Comparison of ENCODE assay signal across 8 cellular contexts in genomic region chr14:22994762-22995275, GRCh38. TPM values are rescaled to one million over a fixed set of nuclear protein-coding genes. Genes with fewer than 3 reads are reported as not detected.
DNase-seq lines count a peak whose midpoint lies in the region; ATAC-seq and TF ChIP-seq lines count a peak whose summit lies in the region.

No MANE protein-coding gene starts in this region.

- H3K27me3 Mint-ChIP-seq in type B pancreatic cell = no peaks in the 10 kb centered on the region

- no peaks in the 10 kb centered on the region for H3K36me3 Mint-ChIP-seq in type B pancreatic cell

- no peaks in the 10 kb centered on the region for H3K9me3 ChIP-seq in body of pancreas

- H3K4me3 ChIP-seq in body of pancreas = no peak overlapping the region

- peak; percentile 25 for DNase-seq in stimulated activated CD4-positive, alpha-beta T cell treated with anti-CD3 and anti-CD28 coated beads, Interleukin-12 subunit alpha, Interleukin-12 subunit beta, amount 100 ng/mL, for 4 hours
- DNase-seq in stimulated activated CD4-positive, alpha-beta T cell treated with anti-CD3 and anti-CD28 coated beads, Interleukin-2, amount 100 ng/mL, for 48 hours = no peak
- DNase-seq in NOMO-1 treated with DMSO at 0.1 percent for 48 hours (lab: John Stamatoyannopoulos, UW; ENCODE audit: unreplicated experiment) (peak; percentile 22), body of pancreas (peak in 2 of 4 donors; percentile 32 to 40), left lobe of liver (ENCODE audit: low spot score) (no peak), type B pancreatic cell (ENCODE audit: extremely low spot score, unreplicated experiment) (no peak), ureter (ENCODE audit: low spot score) (no peak)

- TF ChIP-seq CTCF in body of pancreas (IDR thresholded peaks at IDR 0.05) = peak in 6 of 7 experiments; percentile 33 to 52 (median 41)
- peak; percentile 73 for TF ChIP-seq CTCF in type B pancreatic cell (conservative IDR thresholded peaks at IDR 0.05)

- no peak overlapping the region for H3K27ac ChIP-seq in body of pancreas

- no peaks in the 10 kb centered on the region for H3K9me3 Mint-ChIP-seq in type B pancreatic cell

- H3K27me3 ChIP-seq in body of pancreas = no peaks in the 10 kb centered on the region

- H3K4me1 Mint-ChIP-seq in type B pancreatic cell (ENCODE audit: unreplicated experiment) = peaks cover 15% of the 10 kb centered on the region

- H3K4me3 Mint-ChIP-seq in type B pancreatic cell = peak overlapping the region; percentile 40

- ATAC-seq in body of pancreas (peak; percentile 43), left lobe of liver (peak; percentile 74), HG03565 (IDR thresholded peaks at IDR 0.05; ENCODE audit: unreplicated experiment) (no peak)

- peaks cover 5% of the 10 kb centered on the region for H3K4me1 ChIP-seq in body of pancreas

- WGBS in body of pancreas, 2 donors = 15 to 24% methylated on average over 4 of the region's 4 CpGs

- TF ChIP-seq POLR2A in body of pancreas (IDR thresholded peaks at IDR 0.05) = no peak

- intact Hi-C loops in body of pancreas (cut with DNase I) = no loop called here

- peak overlapping the region; percentile 40 for H3K27ac Mint-ChIP-seq in type B pancreatic cell

- no peaks in the 10 kb centered on the region for H3K36me3 ChIP-seq in body of pancreas (replicated peaks in 1 of 2; ENCODE audit: insufficient read depth in 1 of 2, low read depth in 2 of 2)

RNA-seq across cellular contexts. Expression of gene AJUBA, which starts 12.5 kb away (rescaled TPM):
- total RNA-seq in body of pancreas (10 to 100 TPM; 15.8 to 19.5 TPM), left lobe of liver (8.6 TPM), type B pancreatic cell (ENCODE audit: low replicate concordance) (42.8 and 56.1 TPM in 2 replicates), ureter (39.9 TPM)

RNA-seq across cellular contexts. Expression of gene C14orf93, which starts 15.1 kb away (rescaled TPM):
- 10 to 100 TPM in 1 of 2 donors, 1 to 10 TPM in 1; 4.0 to 11.2 TPM for total RNA-seq in body of pancreas
- total RNA-seq in left lobe of liver = 4.3 TPM
- total RNA-seq in type B pancreatic cell (ENCODE audit: low replicate concordance) = 10.2 and 12.6 TPM in 2 replicates
- total RNA-seq in ureter = 10.8 TPM

RNA-seq across cellular contexts. Expression of gene HAUS4, which starts 37.9 kb away (rescaled TPM):
- total RNA-seq in body of pancreas = 10 to 100 TPM; 16.8 to 47.0 TPM
- 9.7 TPM for total RNA-seq in left lobe of liver
- total RNA-seq in type B pancreatic cell (ENCODE audit: low replicate concordance) = 17.3 and 40.7 TPM in 2 replicates
- 29.2 TPM for total RNA-seq in ureter

RNA-seq across cellular contexts. Expression of gene PSMB5, which starts 39.9 kb away (rescaled TPM):
- total RNA-seq in body of pancreas (10 to 100 TPM; 47.0 to 93.3 TPM), left lobe of liver (59.9 TPM), type B pancreatic cell (ENCODE audit: low replicate concordance) (153 and 177 TPM in 2 replicates), ureter (67.6 TPM)

RNA-seq across cellular contexts. Expression of gene PSMB11, which starts 47.2 kb away (rescaled TPM):
- total RNA-seq in body of pancreas (not detected), left lobe of liver (not detected), type B pancreatic cell (ENCODE audit: low replicate concordance) (not detected in 2 replicates), ureter (not detected)

Comparison
In these comparisons a context has a peak if more than half of its experiments do, and no peak if none do; other contexts are left out.
1. DNase-seq: peak in stimulated activated CD4-positive, alpha-beta T cell treated with anti-CD3 and anti-CD28 coated beads, Interleukin-12 subunit alpha, Interleukin-12 subunit beta, amount 100 ng/mL, for 4 hours (single experiment) and NOMO-1 treated with DMSO at 0.1 percent for 48 hours (single experiment); none in stimulated activated CD4-positive, alpha-beta T cell treated with anti-CD3 and anti-CD28 coated beads, Interleukin-2, amount 100 ng/mL, for 48 hours (0 of 2), left lobe of liver (single experiment), type B pancreatic cell (single experiment) and ureter (single experiment).